ENCODE assay signal across 22 cellular contexts in genomic region chr4:82680834-82681233, GRCh38.
DNase-seq lines count a peak whose midpoint lies in the region; ATAC-seq, FAIRE-seq and TF ChIP-seq lines count a peak whose summit lies in the region.
"Had no signal": no experiment of that assay in that cellular context is flagged by ENCODE, and none has a peak within 500 bp of the region (broad histone marks: within the 10 kb centered on the region; RNA-seq: fewer than 3 reads in every experiment).

No MANE protein-coding gene starts in this region.

- SMC1A ChIA-PET in GM12878 (lab: Charles Lee; ENCODE audit: uncharacterized antibody, unreplicated experiment) = interaction anchor here (1.0 kb wide), 1 partner anchor 13 kb away, joined by 3 read pairs; no protein-coding TSS in a partner anchor

- peak overlapping the region; percentile 47 for H3K4me2 ChIP-seq in BLaER1
- no peak overlapping the region for H3K4me2 ChIP-seq in GM12878 (ENCODE audit: control insufficient read depth, insufficient read depth)

- intact Hi-C loops in GM12878 (cut with micrococcal nuclease; ENCODE audit: unreplicated experiment) (no loop called here), MCF 10A (cut with micrococcal nuclease) (no loop called here)

- H3K9me3 Mint-ChIP-seq in nephron progenitor cell = no peaks in the 10 kb centered on the region
- H3K9me3 Mint-ChIP-seq in MCF 10A (ENCODE audit: unreplicated experiment) = no peaks in the 10 kb centered on the region
- H3K9me3 Mint-ChIP-seq: HFFc6 had no signal

- no peak for TF ChIP-seq RAD21 in GM12878 (IDR thresholded peaks at IDR 0.05; ENCODE audit: insufficient read depth, low read depth, low read length)

- H3K4me1 ChIP-seq in BLaER1 = peaks cover 20% of the 10 kb centered on the region
- H3K4me1 ChIP-seq in GM12878 (ENCODE audit: control insufficient read depth, insufficient read depth, low read length) = no peaks in the 10 kb centered on the region

- H3K27me3 ChIP-seq in BLaER1 (no peaks in the 10 kb centered on the region), GM12878 (replicated peaks in 1 of 2; ENCODE audit: control insufficient read depth in 2 of 2, insufficient read depth in 2 of 2, low read length in 1 of 2) (no peaks in the 10 kb centered on the region; a peak in 1 of 4 replicates)

- H3K27ac ChIP-seq in BLaER1 (no peak overlapping the region), GM12878 (ENCODE audit: control insufficient read depth, insufficient read depth) (no peak overlapping the region)
- H3K27ac ChIP-seq: C4-2B, SK-N-MC had no signal

- no peak for TF ChIP-seq POLR2A in GM12878 (IDR thresholded peaks at IDR 0.05; ENCODE audit: low read depth, low read length)

- BruUV-seq in GM12878 (replicated peaks; lab: Mats Ljungman, UMichigan) (no TSS peak), MCF 10A (replicated peaks; lab: Mats Ljungman, UMichigan) (no TSS peak)

- H3K27me3 Mint-ChIP-seq in nephron progenitor cell (ENCODE audit: low read depth, poor library complexity) (peaks cover 4% of the 10 kb centered on the region), MCF 10A (ENCODE audit: insufficient read depth, unreplicated experiment) (no peaks in the 10 kb centered on the region)

- TF ChIP-seq CTCF in GM12878 (IDR thresholded peaks at IDR 0.05 in 2 of 3, conservative IDR thresholded peaks at IDR 0.05 in 1 of 3; ENCODE audit: control insufficient read depth in 2 of 3, extremely low read depth in 1 of 3, insufficient read depth in 1 of 3, low read depth in 3 of 3, low read length in 3 of 3) (no peak), nephron progenitor cell (IDR thresholded peaks at IDR 0.05) (no peak), MCF 10A (IDR thresholded peaks at IDR 0.05; ENCODE audit: unreplicated experiment) (no peak)

- FAIRE-seq in GM12878 (lab: Jason Lieb, UNC) = no peak
- FAIRE-seq: A204.1, GM12891, GM18507, H54, RCC 7860 had no signal

- in situ Hi-C loops in GM12878 (cut with MboI) = no loop called here

- ATAC-seq in GM12878 = no peak
- ATAC-seq in GM21717 (IDR thresholded peaks at IDR 0.05; ENCODE audit: unreplicated experiment) = no peak

- peaks cover 17% of the 10 kb centered on the region for H3K4me1 Mint-ChIP-seq in nephron progenitor cell
- no peaks in the 10 kb centered on the region for H3K4me1 Mint-ChIP-seq in MCF 10A (ENCODE audit: insufficient read depth, unreplicated experiment)

- CTCF ChIA-PET in GM12878 (lab: Yijun Ruan, JAX) = interaction anchor here (0.9 kb wide), 1 partner anchor 41 kb away, joined by 3 read pairs; no protein-coding TSS in a partner anchor
- CTCF ChIA-PET in MCF 10A (lab: Yijun Ruan, JAX) = no interaction called here

- RAD21 ChIA-PET in GM12878 (lab: Charles Lee; ENCODE audit: unreplicated experiment) = no interaction called here

- POLR2A ChIA-PET in GM12878 (lab: Charles Lee) (no interaction called here), MCF 10A (lab: Yijun Ruan, JAX) (no interaction called here)

- no peaks in the 10 kb centered on the region for H3K79me2 ChIP-seq in GM12878 (ENCODE audit: control insufficient read depth, insufficient read depth, low read length)

- no peak for TF ChIP-seq EP300 in GM12878 (IDR thresholded peaks at IDR 0.05; ENCODE audit: borderline replicate concordance in 1 of 2, control insufficient read depth in 1 of 2, low read depth in 2 of 2, low read length in 2 of 2)

- H3K4me3 ChIP-seq in BLaER1 = no peak overlapping the region
- no peak overlapping the region for H3K4me3 ChIP-seq in GM12878
- H3K4me3 ChIP-seq: SK-N-MC had no signal

- no peaks in the 10 kb centered on the region for H3K9me3 ChIP-seq in BLaER1
- no peaks in the 10 kb centered on the region for H3K9me3 ChIP-seq in GM12878 (replicated peaks; ENCODE audit: control insufficient read depth, insufficient read depth, low read length)

- H3K4me3 Mint-ChIP-seq in nephron progenitor cell (no peak overlapping the region), MCF 10A (ENCODE audit: unreplicated experiment) (no peak overlapping the region)
- H3K4me3 Mint-ChIP-seq: HFFc6 had no signal

- peaks cover 26% of the 10 kb centered on the region for H3K36me3 ChIP-seq in BLaER1
- H3K36me3 ChIP-seq in GM12878 (ENCODE audit: control insufficient read depth in 2 of 2, insufficient read depth in 2 of 2, low read length in 1 of 2) = no peaks in the 10 kb centered on the region

- H3K9ac ChIP-seq in BLaER1 (no peak overlapping the region), GM12878 (ENCODE audit: control insufficient read depth, insufficient read depth, low read length) (no peak overlapping the region)

- 51% methylated on average over 9 of the region's 9 CpGs for WGBS in GM12878 (ENCODE audit: insufficient coverage, insufficient replicate concordance, low lambda C conversion rate, missing lambda C conversion rate)

- H3K27ac Mint-ChIP-seq in nephron progenitor cell = peak overlapping the region; percentile 15
- no peak overlapping the region for H3K27ac Mint-ChIP-seq in MCF 10A (ENCODE audit: low read depth, unreplicated experiment)
- H3K27ac Mint-ChIP-seq: HFFc6 had no signal

- DNase-seq in MV-4-11 (lab: John Stamatoyannopoulos, UW) = peak; percentile 80
- DNase-seq in GM12878 (ENCODE audit: low read depth, low spot score) = no peak
- peak; percentile 28 for DNase-seq in nephron progenitor cell
- no peak for DNase-seq in MCF 10A (ENCODE audit: unreplicated experiment)
- no peak for DNase-seq in NCI-H1105 (lab: John Stamatoyannopoulos, UW)
- DNase-seq: GDM1, HFFc6, NCI-H1048, NCI-H146, NCI-H2081, NCI-H510A treated with DMSO at 0.1 percent for 48 hours, NCI-H82, Right ventricle myocardium superior had no signal

- no peaks in the 10 kb centered on the region for H4K20me1 ChIP-seq in BLaER1
- no peaks in the 10 kb centered on the region; the same call in 1 of the 2 replicates for H4K20me1 ChIP-seq in GM12878 (ENCODE audit: control insufficient read depth, insufficient read depth)

- H2AFZ ChIP-seq in GM12878 (ENCODE audit: control insufficient read depth, low read depth, low read length) = no peak overlapping the region

- H3K36me3 Mint-ChIP-seq in nephron progenitor cell (ENCODE audit: low read depth) (no peaks in the 10 kb centered on the region), MCF 10A (ENCODE audit: insufficient read depth, unreplicated experiment) (peaks cover 5% of the 10 kb centered on the region)

TF ChIP-seq in GM12878, 131 proteins besides CTCF, POLR2A, EP300 and RAD21:
- TF ChIP-seq RUNX3 (IDR thresholded peaks at IDR 0.05; ENCODE audit: low read length) (peak; percentile 20; the same call in 1 of the 2 replicates), BCLAF1 (IDR thresholded peaks at IDR 0.05) (no peak), ZNF622 (IDR thresholded peaks at IDR 0.05) (no peak), ZNF207 (IDR thresholded peaks at IDR 0.05; ENCODE audit: borderline replicate concordance) (no peak), ASH2L (IDR thresholded peaks at IDR 0.05; ENCODE audit: borderline replicate concordance, low read depth) (no peak)

Comparison
In these comparisons a context has a peak if more than half of its experiments do, and no peak if none do; other contexts are left out.
1. DNase-seq: peak in MV-4-11 (single experiment) and nephron progenitor cell (single experiment); none in GM12878 (single experiment), MCF 10A (single experiment) and NCI-H1105 (single experiment).